Comparison of ENCODE assay signal across 34 cellular contexts in the genomic region with DNA sequence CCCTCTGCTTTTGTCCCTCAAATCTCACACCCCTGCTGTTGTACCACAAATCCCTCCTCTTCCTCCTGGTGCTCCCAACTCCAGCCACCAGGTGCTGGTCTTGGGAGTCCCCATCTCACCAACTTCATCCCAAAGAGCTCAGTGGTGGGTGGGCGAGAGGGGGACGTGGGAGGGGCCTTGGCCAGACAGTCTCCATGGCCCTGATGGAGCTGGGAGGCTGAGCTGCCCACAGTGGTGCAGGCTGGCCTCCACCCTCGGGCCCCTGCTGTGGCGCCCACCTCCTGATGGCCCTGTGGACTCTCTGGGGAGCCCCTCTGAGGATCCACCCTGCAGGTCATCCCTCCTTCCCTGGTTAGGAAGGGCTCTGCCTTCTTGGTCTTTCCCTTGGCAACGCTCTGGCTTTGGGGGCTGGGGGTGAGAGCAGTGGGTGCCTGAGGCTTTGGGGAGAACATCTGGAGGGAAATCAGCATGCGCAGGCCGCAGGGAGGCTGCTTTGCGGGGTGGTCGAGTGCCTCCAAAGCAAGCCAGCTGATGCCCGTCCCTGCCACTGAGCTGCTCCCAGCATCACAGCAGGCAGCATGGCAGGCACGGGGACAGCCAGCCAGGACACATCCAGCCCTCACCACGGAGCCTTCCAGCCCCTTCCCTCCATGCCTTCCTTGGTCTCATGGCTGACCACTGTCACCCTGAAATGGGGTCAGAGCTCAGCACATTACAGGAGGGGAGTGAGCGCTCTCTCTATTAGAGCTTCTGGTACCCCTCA. TPM values are rescaled to one million over a fixed set of nuclear protein-coding genes. Genes with fewer than 3 reads are reported as not detected.
"Had no signal": no experiment of that assay in that cellular context is flagged by ENCODE, and none has a peak within 500 bp of the region (broad histone marks: within the 10 kb centered on the region; RNA-seq: fewer than 3 reads in every experiment).

No MANE protein-coding gene starts in this region.

- DNase-seq: activated B cell treated with CpG ODN at 0.5 μM for 24 hours; activated CD4-positive, alpha-beta T cell treated with anti-CD3 and anti-CD28 coated beads for 48 hours; activated CD4-positive, alpha-beta T cell treated with anti-CD3 and anti-CD28 coated beads, Interleukin-2, amount 50 U/mL, for 1 hour; activated CD4-positive, alpha-beta T cell treated with anti-CD3 and anti-CD28 coated beads, Interleukin-2, amount 50 U/mL, for 48 hours; activated CD8-positive, alpha-beta memory T cell treated with anti-CD3 and anti-CD28 coated beads for 24 hours; activated CD8-positive, alpha-beta T cell treated with anti-CD3 and anti-CD28 coated beads for 36 hours; activated effector memory CD4-positive, alpha-beta T cell treated with Interleukin-2 at 50 U/mL for 16 hours; activated gamma-delta T cell treated with Interleukin-2 at 50 U/mL for 16 hours; activated naive CD4-positive, alpha-beta T cell treated with Interleukin-2 at 50 U/mL for 16 hours; activated naive CD8-positive, alpha-beta T cell treated with anti-CD3 and anti-CD28 coated beads, Interleukin-2, amount 10 ng/mL, durations not matched to agents 7 days and 5 days; activated T-cell treated with anti-CD3 and anti-CD28 coated beads, Interleukin-2, amount 50 U/mL, for 4 hours; dorsolateral prefrontal cortex; effector memory CD4-positive, alpha-beta T cell; esophagus squamous epithelium; foreskin melanocyte; T-helper 1 cell; T-helper 17 cell; T1000; WERI-Rb-1 had no signal

- H3K36me3 Mint-ChIP-seq: activated naive CD4-positive, alpha-beta T cell treated with anti-CD3 and anti-CD28 coated beads, Interleukin-2, amount 50 U/mL, for 72 hours; brain had no signal

- H3K4me1 ChIP-seq: ascending aorta, breast epithelium, esophagus squamous epithelium, gastroesophageal sphincter had no signal

- H3K27ac ChIP-seq: ascending aorta, breast epithelium, cardiac muscle cell, coronary artery, dorsolateral prefrontal cortex, esophagus squamous epithelium, gastroesophageal sphincter, WERI-Rb-1 had no signal

- H3K36me3 ChIP-seq: ascending aorta, breast epithelium, cardiac muscle cell, esophagus squamous epithelium, gastroesophageal sphincter, WERI-Rb-1 had no signal

- H3K27me3 ChIP-seq: ascending aorta had no signal

- H3K9me3 Mint-ChIP-seq: activated B cell treated with CpG ODN at 0.5 μM for 24 hours; activated CD8-positive, alpha-beta T cell treated with anti-CD3 and anti-CD28 coated beads for 36 hours; activated naive CD4-positive, alpha-beta T cell treated with anti-CD3 and anti-CD28 coated beads, Interleukin-2, amount 50 U/mL, for 72 hours; activated T-cell treated with anti-CD3 and anti-CD28 coated beads, Interleukin-2, amount 50 U/mL, for 4 hours; activated T-helper 17 cell treated with anti-CD3 and anti-CD28 coated beads, Interleukin-2, amount 50 U/mL, for 72 hours; central memory CD8-positive, alpha-beta T cell; dendritic cell treated with granulocyte-macrophage colony-stimulating factor and Interleukin-4, amounts not matched to agents 40 ng/mL and 50 ng/mL, for 4 days; T-helper 2 cell treated with Interferon-gamma antibody and Interleukin-4, amounts not matched to agents 5 μg/mL and 100 μg/mL, for 36 hours had no signal

- H3K9me3 ChIP-seq: ascending aorta, breast epithelium, esophagus squamous epithelium, gastroesophageal sphincter had no signal

- H3K27me3 Mint-ChIP-seq: activated CD8-positive, alpha-beta T cell treated with anti-CD3 and anti-CD28 coated beads for 36 hours had no signal

- ATAC-seq: activated CD4-positive, CD25-positive, alpha-beta regulatory T cell treated with anti-CD3 and anti-CD28 coated beads, Interleukin-2, amount 50 U/mL, for 24 hours; activated CD8-positive, alpha-beta T cell treated with anti-CD3 and anti-CD28 coated beads for 36 hours; activated naive CD4-positive, alpha-beta T cell treated with anti-CD3 and anti-CD28 coated beads, Interleukin-2, amount 50 U/mL, for 72 hours; activated T-cell treated with anti-CD3 and anti-CD28 coated beads, Interleukin-2, amount 50 U/mL, for 4 hours; activated T-helper 17 cell treated with anti-CD3 and anti-CD28 coated beads, Interleukin-2, amount 50 U/mL, for 72 hours; gastroesophageal sphincter; T-helper 17 cell had no signal

- H3K4me3 ChIP-seq: ascending aorta, breast epithelium, cardiac muscle cell, coronary artery, dorsolateral prefrontal cortex, esophagus squamous epithelium, gastroesophageal sphincter had no signal

- H3K27ac Mint-ChIP-seq: activated B cell treated with CpG ODN at 0.5 μM for 24 hours; activated CD8-positive, alpha-beta T cell treated with anti-CD3 and anti-CD28 coated beads for 36 hours; activated naive CD8-positive, alpha-beta T cell treated with anti-CD3 and anti-CD28 coated beads, Interleukin-2, amount 10 ng/mL, durations not matched to agents 7 days and 5 days; activated T-helper 17 cell treated with anti-CD3 and anti-CD28 coated beads, Interleukin-2, amount 50 U/mL, for 72 hours; brain; dendritic cell treated with granulocyte-macrophage colony-stimulating factor and Interleukin-4, amounts not matched to agents 40 ng/mL and 50 ng/mL, for 4 days; T-helper 17 cell; T-helper 2 cell treated with Interferon-gamma antibody and Interleukin-4, amounts not matched to agents 5 μg/mL and 100 μg/mL, for 36 hours had no signal

- H3K4me3 Mint-ChIP-seq: activated B cell treated with CpG ODN at 0.5 μM for 24 hours; activated CD8-positive, alpha-beta T cell treated with anti-CD3 and anti-CD28 coated beads for 36 hours; activated naive CD8-positive, alpha-beta T cell treated with anti-CD3 and anti-CD28 coated beads, Interleukin-2, amount 10 ng/mL, durations not matched to agents 7 days and 5 days; activated T-cell treated with anti-CD3 and anti-CD28 coated beads, Interleukin-2, amount 50 U/mL, for 4 hours; activated T-helper 17 cell treated with anti-CD3 and anti-CD28 coated beads, Interleukin-2, amount 50 U/mL, for 72 hours; brain; central memory CD8-positive, alpha-beta T cell; dendritic cell treated with granulocyte-macrophage colony-stimulating factor and Interleukin-4, amounts not matched to agents 40 ng/mL and 50 ng/mL, for 4 days; T-helper 17 cell; T-helper 2 cell treated with Interferon-gamma antibody and Interleukin-4, amounts not matched to agents 5 μg/mL and 100 μg/mL, for 36 hours had no signal

RNA-seq across cellular contexts. Expression of gene FAM163B, which starts 7.6 kb away (rescaled TPM):
- total RNA-seq: activated B cell treated with CpG ODN at 0.5 μM for 24 hours; activated CD8-positive, alpha-beta T cell treated with anti-CD3 and anti-CD28 coated beads for 36 hours; activated naive CD4-positive, alpha-beta T cell treated with anti-CD3 and anti-CD28 coated beads, Interleukin-2, amount 50 U/mL, for 72 hours; activated naive CD8-positive, alpha-beta T cell treated with anti-CD3 and anti-CD28 coated beads, Interleukin-2, amount 10 ng/mL, durations not matched to agents 7 days and 5 days; activated T-cell treated with anti-CD3 and anti-CD28 coated beads, Interleukin-2, amount 50 U/mL, for 4 hours; activated T-helper 17 cell treated with anti-CD3 and anti-CD28 coated beads, Interleukin-2, amount 50 U/mL, for 72 hours; ascending aorta; breast epithelium; esophagus squamous epithelium; fibroblast of lung; fibroblast of villous mesenchyme; gastroesophageal sphincter; glomerular endothelial cell; T-helper 17 cell had no signal

RNA-seq across cellular contexts. Expression of gene DBH, which starts 19.3 kb away (rescaled TPM):
- total RNA-seq: activated B cell treated with CpG ODN at 0.5 μM for 24 hours; activated CD8-positive, alpha-beta T cell treated with anti-CD3 and anti-CD28 coated beads for 36 hours; activated naive CD4-positive, alpha-beta T cell treated with anti-CD3 and anti-CD28 coated beads, Interleukin-2, amount 50 U/mL, for 72 hours; activated naive CD8-positive, alpha-beta T cell treated with anti-CD3 and anti-CD28 coated beads, Interleukin-2, amount 10 ng/mL, durations not matched to agents 7 days and 5 days; activated T-cell treated with anti-CD3 and anti-CD28 coated beads, Interleukin-2, amount 50 U/mL, for 4 hours; activated T-helper 17 cell treated with anti-CD3 and anti-CD28 coated beads, Interleukin-2, amount 50 U/mL, for 72 hours; ascending aorta; breast epithelium; cardiac muscle cell; esophagus squamous epithelium; fibroblast of lung; fibroblast of villous mesenchyme; gastroesophageal sphincter; glomerular endothelial cell had no signal
